In the genomic region with DNA sequence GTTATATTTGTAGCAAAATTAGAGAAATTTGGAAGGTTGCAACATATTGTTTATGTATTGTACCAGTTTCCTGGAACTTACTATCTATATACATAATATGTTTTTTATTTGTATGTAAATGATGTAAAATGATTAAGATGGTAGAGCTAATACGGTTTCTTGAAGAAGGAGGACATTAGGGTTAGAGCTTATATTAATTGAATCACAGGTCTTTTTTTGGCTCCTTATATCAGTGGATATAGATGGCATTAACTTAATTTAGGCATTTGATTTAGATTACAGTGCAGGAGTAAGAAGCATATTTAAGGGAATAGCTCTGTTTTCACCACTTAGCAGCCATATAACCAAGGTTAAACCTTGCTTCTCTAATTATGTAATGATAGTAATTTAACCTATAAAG, we compare ENCODE assay signal across 28 cellular contexts.
"Had no signal": no experiment of that assay in that cellular context is flagged by ENCODE, and none has a peak within 500 bp of the region (broad histone marks: within the 10 kb centered on the region; RNA-seq: fewer than 3 reads in every experiment).

No MANE protein-coding gene starts in this region.

- H3K27me3 ChIP-seq: brain microvascular endothelial cell, esophagus muscularis mucosa, foreskin keratinocyte, heart right ventricle, left lung, neural progenitor cell, upper lobe of left lung had no signal

- H3K36me3 ChIP-seq: brain microvascular endothelial cell, esophagus muscularis mucosa, heart right ventricle, left lung, lower lobe of right lung, neural progenitor cell, upper lobe of left lung had no signal

- H3K4me1 Mint-ChIP-seq: activated naive CD8-positive, alpha-beta T cell treated with anti-CD3 and anti-CD28 coated beads, Interleukin-2, amount 10 ng/mL, durations not matched to agents 7 days and 5 days; natural killer cell had no signal

- H3K27me3 Mint-ChIP-seq: activated naive CD8-positive, alpha-beta T cell treated with anti-CD3 and anti-CD28 coated beads, Interleukin-2, amount 10 ng/mL, durations not matched to agents 7 days and 5 days; dendritic cell treated with granulocyte-macrophage colony-stimulating factor and Interleukin-4, amounts not matched to agents 40 ng/mL and 50 ng/mL, for 4 days had no signal

- FAIRE-seq: astrocyte had no signal

- H3K4me3 Mint-ChIP-seq: activated naive CD8-positive, alpha-beta T cell treated with anti-CD3 and anti-CD28 coated beads, Interleukin-2, amount 10 ng/mL, durations not matched to agents 7 days and 5 days; dendritic cell treated with granulocyte-macrophage colony-stimulating factor and Interleukin-4, amounts not matched to agents 40 ng/mL and 50 ng/mL, for 4 days; natural killer cell; neural progenitor cell; T-helper 2 cell treated with Interferon-gamma antibody and Interleukin-4, amounts not matched to agents 5 μg/mL and 100 μg/mL, for 36 hours had no signal

- H3K9me3 ChIP-seq: esophagus muscularis mucosa, heart right ventricle, left lung, lower lobe of right lung, upper lobe of left lung had no signal

- H3K27ac Mint-ChIP-seq: activated naive CD8-positive, alpha-beta T cell treated with anti-CD3 and anti-CD28 coated beads, Interleukin-2, amount 10 ng/mL, durations not matched to agents 7 days and 5 days; dendritic cell treated with granulocyte-macrophage colony-stimulating factor and Interleukin-4, amounts not matched to agents 40 ng/mL and 50 ng/mL, for 4 days; natural killer cell; neural progenitor cell; T-helper 2 cell treated with Interferon-gamma antibody and Interleukin-4, amounts not matched to agents 5 μg/mL and 100 μg/mL, for 36 hours had no signal

- H3K4me3 ChIP-seq: esophagus muscularis mucosa, heart right ventricle, left lung, lower lobe of right lung, neural progenitor cell, upper lobe of left lung had no signal

- H3K9me3 Mint-ChIP-seq: activated naive CD8-positive, alpha-beta T cell treated with anti-CD3 and anti-CD28 coated beads, Interleukin-2, amount 10 ng/mL, durations not matched to agents 7 days and 5 days; dendritic cell treated with granulocyte-macrophage colony-stimulating factor and Interleukin-4, amounts not matched to agents 40 ng/mL and 50 ng/mL, for 4 days; natural killer cell; T-helper 2 cell treated with Interferon-gamma antibody and Interleukin-4, amounts not matched to agents 5 μg/mL and 100 μg/mL, for 36 hours had no signal

- H3K27ac ChIP-seq: brain microvascular endothelial cell, esophagus muscularis mucosa, foreskin keratinocyte, heart right ventricle, left lung, lower lobe of right lung, neural progenitor cell, parathyroid adenoma, upper lobe of left lung had no signal

- ATAC-seq: foreskin keratinocyte, heart right ventricle, left lung, lower lobe of right lung, natural killer cell, right cardiac atrium had no signal

- H3K36me3 Mint-ChIP-seq: activated naive CD8-positive, alpha-beta T cell treated with anti-CD3 and anti-CD28 coated beads, Interleukin-2, amount 10 ng/mL, durations not matched to agents 7 days and 5 days; natural killer cell had no signal

- H3K4me1 ChIP-seq: esophagus muscularis mucosa, foreskin keratinocyte, left lung, lower lobe of right lung, neural progenitor cell, parathyroid adenoma, upper lobe of left lung had no signal

- DNase-seq: activated CD4-positive, alpha-beta T cell treated with anti-CD3 and anti-CD28 coated beads for 48 hours; activated CD4-positive, alpha-beta T cell treated with anti-CD3 and anti-CD28 coated beads, Interleukin-2, amount 50 U/mL, for 48 hours; activated CD8-positive, alpha-beta memory T cell treated with anti-CD3 and anti-CD28 coated beads for 24 hours; activated effector memory CD4-positive, alpha-beta T cell treated with Interleukin-2 at 50 U/mL for 16 hours; activated naive CD4-positive, alpha-beta T cell treated with Interleukin-2 at 50 U/mL for 16 hours; activated naive CD8-positive, alpha-beta T cell treated with anti-CD3 and anti-CD28 coated beads, Interleukin-2, amount 10 ng/mL, durations not matched to agents 7 days and 5 days; brain microvascular endothelial cell; effector CD4-positive, alpha-beta T cell; foreskin keratinocyte; heart right ventricle; kidney glomerular epithelial cell; left lung; lower lobe of right lung; mesendoderm; natural killer cell; occipital lobe; right cardiac atrium; stimulated activated CD4-positive, alpha-beta T cell treated with anti-CD3 and anti-CD28 coated beads, Interleukin-15, amount 100 ng/mL, for 24 hours; stimulated activated CD4-positive, alpha-beta T cell treated with anti-CD3 and anti-CD28 coated beads, Interleukin-2, amount 100 ng/mL, for 24 hours; stimulated activated naive CD4-positive, alpha-beta T cell; T-helper 1 cell; upper lobe of left lung had no signal
